9 cellular contexts compared by ENCODE assay signal in genomic region chr1:73674945-73675561, GRCh38.
A peak's percentile ranks its signal among the peaks of the same experiment; 100 is the strongest.
DNase-seq lines count a peak whose midpoint lies in the region; ATAC-seq, FAIRE-seq and TF ChIP-seq lines count a peak whose summit lies in the region.
"Had no signal": no experiment of that assay in that cellular context is flagged by ENCODE, and none has a peak within 500 bp of the region (broad histone marks: within the 10 kb centered on the region; RNA-seq: fewer than 3 reads in every experiment).

No MANE protein-coding gene starts in this region.

- FAIRE-seq in HepG2 (lab: Jason Lieb, UNC), result no peak
- FAIRE-seq: K562 had no signal

- H3K27ac ChIP-seq in VCaP, result no peak overlapping the region; the same call in 1 of the 2 replicates
- no peak overlapping the region for H3K27ac ChIP-seq in HepG2 (ENCODE audit: extremely low read length, insufficient read depth, low read length)

- H4K20me1 ChIP-seq in HepG2 (ENCODE audit: insufficient read depth, low read length), result no peaks in the 10 kb centered on the region

- intact Hi-C loops in HepG2 (cut with micrococcal nuclease; ENCODE audit: unreplicated experiment), result loop anchor here (5.0 kb wide), 1 partner anchor 322 kb away; no protein-coding TSS in a partner anchor
- intact Hi-C loops in activated CD4-positive, alpha-beta T cell treated with anti-CD3 and anti-CD28 coated beads, Interleukin-2, amount 10 ng/mL, durations not matched to agents 24 days and 14 days (cut with micrococcal nuclease), result no loop called here

- H3K27ac Mint-ChIP-seq in activated CD4-positive, alpha-beta T cell treated with anti-CD3 and anti-CD28 coated beads, Interleukin-2, amount 10 ng/mL, durations not matched to agents 24 days and 14 days, result no peak overlapping the region
- H3K27ac Mint-ChIP-seq in T-helper 17 cell, result no peak overlapping the region

- no peaks in the 10 kb centered on the region for H3K4me1 ChIP-seq in HepG2 (ENCODE audit: insufficient read depth, low read length)

- H3K9me3 ChIP-seq in HepG2 (ENCODE audit: low read length) (peaks cover 34% of the 10 kb centered on the region), T-helper 17 cell (ENCODE audit: control insufficient read depth, low read length, poor library complexity, severe bottlenecking) (no peaks in the 10 kb centered on the region)

- H3K79me2 ChIP-seq in HepG2 (ENCODE audit: insufficient read depth, low read length), result no peaks in the 10 kb centered on the region

- no peak overlapping the region for H3K4me3 ChIP-seq in HepG2 (replicated peaks in 1 of 3; ENCODE audit: insufficient read depth in 1 of 3, low read depth in 2 of 3, low read length in 3 of 3)
- H3K4me3 ChIP-seq: K562 had no signal

- in situ Hi-C loops in HepG2 (cut with HindIII; ENCODE audit: extremely low pct_ligation_motif_present, low pct_unique_long_range_greater_than_20kb), result no loop called here

- no peak overlapping the region for H3K9ac ChIP-seq in HepG2 (ENCODE audit: insufficient read depth, low read depth, low read length)

- no TSS peak for BruUV-seq in HepG2 (replicated peaks; lab: Mats Ljungman, UMichigan)

- CTCF ChIA-PET in HepG2 (lab: Yijun Ruan, JAX; ENCODE audit: low intra/inter-chr PET ratio, low total read pairs), result no interaction called here

- DNase-seq in DMS153 treated with DMSO at 0.1 percent for 48 hours (lab: John Stamatoyannopoulos, UW; ENCODE audit: unreplicated experiment) (peak; percentile 43), H4 (ENCODE audit: low spot score) (peak; percentile 55), NCI-H1417 (lab: John Stamatoyannopoulos, UW) (peak in 2 of 3 experiments; percentile 5 to 58), HepG2 (ENCODE audit: low spot score) (no peak), T-helper 17 cell (no peak), anterior cingulate cortex (lab: John Stamatoyannopoulos, UW) (no peak)
- no peak for DNase-seq in activated CD4-positive, alpha-beta T cell treated with anti-CD3 and anti-CD28 coated beads, Interleukin-2, amount 10 ng/mL, durations not matched to agents 24 days and 14 days

- H2AFZ ChIP-seq in HepG2 (ENCODE audit: low read length), result no peak overlapping the region

- H3K36me3 Mint-ChIP-seq in activated CD4-positive, alpha-beta T cell treated with anti-CD3 and anti-CD28 coated beads, Interleukin-2, amount 10 ng/mL, durations not matched to agents 24 days and 14 days (ENCODE audit: low read depth), result no peaks in the 10 kb centered on the region
- no peaks in the 10 kb centered on the region for H3K36me3 Mint-ChIP-seq in T-helper 17 cell (ENCODE audit: low read depth)

- H3K36me3 ChIP-seq in HepG2 (replicated peaks in 1 of 2; ENCODE audit: control insufficient read depth in 1 of 2, insufficient read depth in 2 of 2, low read length in 2 of 2), result no peaks in the 10 kb centered on the region

- H3K4me3 Mint-ChIP-seq in activated CD4-positive, alpha-beta T cell treated with anti-CD3 and anti-CD28 coated beads, Interleukin-2, amount 10 ng/mL, durations not matched to agents 24 days and 14 days, result no peak overlapping the region
- H3K4me3 Mint-ChIP-seq in T-helper 17 cell, result no peak overlapping the region

- TF ChIP-seq POLR2A in HepG2 (IDR thresholded peaks at IDR 0.05; ENCODE audit: insufficient read depth in 1 of 2, low read depth in 2 of 2, low read length in 2 of 2), result no peak

- POLR2A ChIA-PET in HepG2 (lab: Yijun Ruan, JAX), result no interaction called here

- TF ChIP-seq EP300 in HepG2 (IDR thresholded peaks at IDR 0.05; ENCODE audit: low read depth in 2 of 2, low read length in 2 of 2) (no peak), HepG2 (CRISPR knock-in tag; IDR thresholded peaks at IDR 0.05; ENCODE audit: borderline replicate concordance) (no peak)

- TF ChIP-seq CTCF in VCaP (conservative IDR thresholded peaks at IDR 0.05) (peak; percentile 78), HepG2 (CRISPR knock-in tag; IDR thresholded peaks at IDR 0.05) (peak; percentile 31)

- WGBS in HepG2 (ENCODE audit: low lambda C conversion rate), result 2% methylated on average over 2 of the region's 2 CpGs

- no peaks in the 10 kb centered on the region for H3K9me3 Mint-ChIP-seq in activated CD4-positive, alpha-beta T cell treated with anti-CD3 and anti-CD28 coated beads, Interleukin-2, amount 10 ng/mL, durations not matched to agents 24 days and 14 days

- no peaks in the 10 kb centered on the region for H3K4me1 Mint-ChIP-seq in activated CD4-positive, alpha-beta T cell treated with anti-CD3 and anti-CD28 coated beads, Interleukin-2, amount 10 ng/mL, durations not matched to agents 24 days and 14 days
- H3K4me1 Mint-ChIP-seq in T-helper 17 cell, result no peaks in the 10 kb centered on the region

- no peak; the same call in 2 of the 3 replicates for ATAC-seq in HepG2
- ATAC-seq in T-helper 17 cell, result no peak
- ATAC-seq: K562 had no signal

- H3K4me2 ChIP-seq in HepG2 (ENCODE audit: low read depth, low read length), result no peak overlapping the region

- TF ChIP-seq RAD21 in HepG2 (CRISPR knock-in tag; IDR thresholded peaks at IDR 0.05), result no peak

- no peaks in the 10 kb centered on the region for H3K27me3 ChIP-seq in HepG2 (ENCODE audit: control insufficient read depth in 1 of 2, insufficient read depth in 2 of 2, low read length in 2 of 2)

- H3K27me3 Mint-ChIP-seq in activated CD4-positive, alpha-beta T cell treated with anti-CD3 and anti-CD28 coated beads, Interleukin-2, amount 10 ng/mL, durations not matched to agents 24 days and 14 days, result no peaks in the 10 kb centered on the region
- H3K27me3 Mint-ChIP-seq in T-helper 17 cell, result no peaks in the 10 kb centered on the region

TF ChIP-seq in HepG2, 621 proteins besides CTCF, POLR2A, EP300 and RAD21:
- TF ChIP-seq NFRKB (IDR thresholded peaks at IDR 0.05) (no peak), KLF6 (CRISPR knock-in tag; IDR thresholded peaks at IDR 0.05) (no peak), STAG1 (CRISPR knock-in tag; IDR thresholded peaks at IDR 0.05) (peak; percentile 22; the same call in 1 of the 2 replicates)
- TF ChIP-seq, protein P1, sequence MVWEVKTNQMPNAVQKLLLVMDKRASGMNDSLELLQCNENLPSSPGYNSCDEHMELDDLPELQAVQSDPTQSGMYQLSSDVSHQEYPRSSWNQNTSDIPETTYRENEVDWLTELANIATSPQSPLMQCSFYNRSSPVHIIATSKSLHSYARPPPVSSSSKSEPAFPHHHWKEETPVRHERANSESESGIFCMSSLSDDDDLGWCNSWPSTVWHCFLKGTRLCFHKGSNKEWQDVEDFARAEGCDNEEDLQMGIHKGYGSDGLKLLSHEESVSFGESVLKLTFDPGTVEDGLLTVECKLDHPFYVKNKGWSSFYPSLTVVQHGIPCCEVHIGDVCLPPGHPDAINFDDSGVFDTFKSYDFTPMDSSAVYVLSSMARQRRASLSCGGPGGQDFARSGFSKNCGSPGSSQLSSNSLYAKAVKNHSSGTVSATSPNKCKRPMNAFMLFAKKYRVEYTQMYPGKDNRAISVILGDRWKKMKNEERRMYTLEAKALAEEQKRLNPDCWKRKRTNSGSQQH (CRISPR knock-in tag; IDR thresholded peaks at IDR 0.05; ENCODE audit: low read depth), result no peak
- TF ChIP-seq, protein P2, sequence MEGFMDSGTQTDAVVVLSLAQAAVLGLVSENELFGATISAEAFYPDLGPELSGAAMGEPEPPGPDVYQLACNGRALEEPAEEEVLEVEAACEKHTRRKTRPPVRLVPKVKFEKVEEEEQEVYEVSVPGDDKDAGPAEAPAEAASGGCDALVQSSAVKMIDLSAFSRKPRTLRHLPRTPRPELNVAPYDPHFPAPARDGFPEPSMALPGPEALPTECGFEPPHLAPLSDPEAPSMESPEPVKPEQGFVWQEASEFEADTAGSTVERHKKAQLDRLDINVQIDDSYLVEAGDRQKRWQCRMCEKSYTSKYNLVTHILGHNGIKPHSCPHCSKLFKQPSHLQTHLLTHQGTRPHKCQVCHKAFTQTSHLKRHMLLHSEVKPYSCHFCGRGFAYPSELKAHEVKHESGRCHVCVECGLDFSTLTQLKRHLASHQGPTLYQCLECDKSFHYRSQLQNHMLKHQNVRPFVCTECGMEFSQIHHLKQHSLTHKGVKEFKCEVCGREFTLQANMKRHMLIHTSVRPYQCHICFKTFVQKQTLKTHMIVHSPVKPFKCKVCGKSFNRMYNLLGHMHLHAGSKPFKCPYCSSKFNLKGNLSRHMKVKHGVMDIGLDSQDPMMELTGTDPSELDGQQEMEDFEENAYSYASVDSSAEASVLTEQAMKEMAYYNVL (CRISPR knock-in tag; IDR thresholded peaks at IDR 0.05; ENCODE audit: borderline replicate concordance), result no peak

Comparison
In these comparisons a context has a peak if more than half of its experiments do, and no peak if none do; other contexts are left out.
1. DNase-seq: peak in DMS153 treated with DMSO at 0.1 percent for 48 hours (single experiment), H4 (single experiment) and NCI-H1417 (2 of 3); none in HepG2 (single experiment), activated CD4-positive, alpha-beta T cell treated with anti-CD3 and anti-CD28 coated beads, Interleukin-2, amount 10 ng/mL, durations not matched to agents 24 days and 14 days (single experiment), T-helper 17 cell (0 of 3) and anterior cingulate cortex (0 of 58).